In the genomic region with DNA sequence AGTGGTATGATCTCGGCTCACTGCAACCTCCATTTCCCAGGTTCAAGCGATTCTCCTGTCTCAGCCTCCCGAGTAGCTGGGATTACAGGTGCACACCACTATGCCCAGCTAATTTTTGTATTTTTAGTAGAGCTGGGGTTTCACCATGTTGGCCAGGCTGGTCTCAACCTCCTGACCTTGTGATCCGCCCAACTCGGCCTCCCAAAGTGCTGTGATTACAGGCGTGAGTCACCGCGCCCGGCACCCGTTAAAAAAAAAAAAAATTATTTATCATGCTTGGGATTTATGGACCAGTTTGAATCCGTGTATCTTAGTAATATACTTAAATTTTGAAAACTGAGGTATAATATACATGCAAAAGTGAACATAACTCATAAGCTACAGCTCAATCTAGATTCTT, we compare ENCODE assay signal across 7 cellular contexts. TPM values are rescaled to one million over a fixed set of nuclear protein-coding genes. Genes with fewer than 3 reads are reported as not detected.
DNase-seq lines count a peak whose midpoint lies in the region; ATAC-seq and TF ChIP-seq lines count a peak whose summit lies in the region.
"Not testable (repeated sequence)": the region's sequence is repeated elsewhere in the genome, so short reads cannot be mapped to it uniquely, and the experiment has no call there.

No MANE protein-coding gene starts in this region.

- H3K9me3 Mint-ChIP-seq in GM23338, HFFc6: not testable (repeated sequence)

- not testable (repeated sequence) for H3K9ac ChIP-seq in BLaER1

- H3K4me3 ChIP-seq in BLaER1; GM23338; fibroblast of villous mesenchyme (ENCODE audit: low read depth, low read length); osteoblast (ENCODE audit: insufficient read depth, low read length): not testable (repeated sequence)

- not testable (repeated sequence) for DNase-seq in GM23338 (ENCODE audit: low spot score); HFFc6
- DNase-seq in amniotic epithelial cell (ENCODE audit: low read depth) (peak; percentile 56), fibroblast of villous mesenchyme (ENCODE audit: low read depth) (peak; percentile 14), osteoblast (ENCODE audit: insufficient read length, low spot score, missing footprints) (peak; percentile 47)

- H3K27me3 Mint-ChIP-seq in GM23338 (ENCODE audit: insufficient read depth, low read depth, poor library complexity); HFFc6 (ENCODE audit: insufficient read depth): not testable (repeated sequence)

- H3K4me1 ChIP-seq in BLaER1 (peaks cover 61% of the 10 kb centered on the region), osteoblast (ENCODE audit: insufficient read depth, low read length) (peaks cover 23% of the 10 kb centered on the region)
- H3K4me1 ChIP-seq in GM23338 (ENCODE audit: insufficient read depth): not testable (repeated sequence)

- peaks cover 100% of the 10 kb centered on the region for H4K20me1 ChIP-seq in BLaER1
- peaks cover 27% of the 10 kb centered on the region for H4K20me1 ChIP-seq in GM23338 (replicated peaks; ENCODE audit: insufficient read depth)
- peaks cover 19% of the 10 kb centered on the region for H4K20me1 ChIP-seq in osteoblast (ENCODE audit: insufficient read depth, low read length)

- H3K27ac ChIP-seq in BLaER1; osteoblast (ENCODE audit: low read depth, low read length): not testable (repeated sequence)
- H3K27ac ChIP-seq in GM23338 (ENCODE audit: low read depth) (0 out of 2 replicates have a peak overlapping the region, but pooled peaks have one; percentile 1), VCaP (peak overlapping the region; percentile 30; the same call in 1 of the 2 replicates)

- TF ChIP-seq CTCF in GM23338 (conservative IDR thresholded peaks at IDR 0.05; ENCODE audit: low read depth in 2 of 2); HFFc6 (IDR thresholded peaks at IDR 0.05); VCaP (conservative IDR thresholded peaks at IDR 0.05); fibroblast of villous mesenchyme (IDR thresholded peaks at IDR 0.05; ENCODE audit: insufficient read depth, low read depth, low read length); osteoblast (IDR thresholded peaks at IDR 0.05; ENCODE audit: extremely low read depth, low read depth, low read length): not testable (repeated sequence)

- not testable (repeated sequence) for H2AFZ ChIP-seq in GM23338; osteoblast (ENCODE audit: low read length)

- not testable (repeated sequence) for H3K27ac Mint-ChIP-seq in GM23338
- H3K27ac Mint-ChIP-seq in HFFc6: 0 out of 2 replicates have a peak overlapping the region, but pooled peaks have one; percentile 6

- not testable (repeated sequence) for H3K9me2 ChIP-seq in GM23338 (ENCODE audit: insufficient read depth)

- H3K36me3 Mint-ChIP-seq in GM23338 (ENCODE audit: low read depth) (peaks cover 39% of the 10 kb centered on the region), HFFc6 (ENCODE audit: low read depth) (peaks cover 23% of the 10 kb centered on the region; the same call in 1 of the 2 replicates)

- H3F3A ChIP-seq in GM23338 (replicated peaks; ENCODE audit: low read depth): not testable (repeated sequence)

- ATAC-seq in GM23338: not testable (repeated sequence)

- H3K4me2 ChIP-seq in BLaER1: peak overlapping the region; percentile 68
- not testable (repeated sequence) for H3K4me2 ChIP-seq in GM23338; osteoblast (ENCODE audit: insufficient read depth, low read length)

- H3K9me3 ChIP-seq in BLaER1; osteoblast (ENCODE audit: low read depth, low read length): not testable (repeated sequence)

- H3K4me3 Mint-ChIP-seq in GM23338, HFFc6: not testable (repeated sequence)

- not testable (repeated sequence) for H3K27me3 ChIP-seq in BLaER1; GM23338 (ENCODE audit: insufficient read depth); osteoblast (ENCODE audit: insufficient read depth, low read length)

- H3K79me2 ChIP-seq in GM23338 (replicated peaks; ENCODE audit: insufficient read depth) (peaks cover 25% of the 10 kb centered on the region), osteoblast (ENCODE audit: insufficient read depth, low read length) (peaks cover 98% of the 10 kb centered on the region)

- H3K36me3 ChIP-seq in BLaER1 (peaks cover 88% of the 10 kb centered on the region), osteoblast (ENCODE audit: insufficient read depth, low read length) (peaks cover 24% of the 10 kb centered on the region)
- H3K36me3 ChIP-seq in GM23338 (ENCODE audit: insufficient read depth): not testable (repeated sequence)

- not testable (repeated sequence) for H3K4me1 Mint-ChIP-seq in GM23338
- peaks cover 41% of the 10 kb centered on the region for H3K4me1 Mint-ChIP-seq in HFFc6 (ENCODE audit: low read depth)

RNA-seq across cellular contexts. Expression of gene NSD2, which starts 38.5 kb away (rescaled TPM):
- 69.6 and 84.4 TPM in 2 replicates for total RNA-seq in GM23338 (2014; rRNA removed; shearing (Covaris generic))
- 33.5 and 35.7 TPM in 2 replicates for polyA plus RNA-seq in GM23338 (2016; fragmentation: Nextera tagmentation; extraction: Ambion mirVana)
- total RNA-seq in HFFc6 (2021; fragmentation: NEBNext Ultra II Directional; extraction: Animal tissue kit (Norgen Biotek cat#: 25700)): 100 to 1,000 TPM in 4 of 6 experiments, 10 to 100 TPM in 2; 65.2 to 121 (median 109) TPM
- total RNA-seq in fibroblast of villous mesenchyme: 61.5 and 67.8 TPM in 2 replicates
- 53.0 and 58.6 TPM in 2 replicates for total RNA-seq in osteoblast

RNA-seq across cellular contexts. Expression of gene LETM1, which starts 53.7 kb away (rescaled TPM):
- total RNA-seq in GM23338 (2014; rRNA removed; shearing (Covaris generic)): 64.9 and 68.9 TPM in 2 replicates
- 23.3 and 24.5 TPM in 2 replicates for polyA plus RNA-seq in GM23338 (2016; fragmentation: Nextera tagmentation; extraction: Ambion mirVana)
- total RNA-seq in HFFc6 (2021; fragmentation: NEBNext Ultra II Directional; extraction: Animal tissue kit (Norgen Biotek cat#: 25700)): 10 to 100 TPM; 47.4 to 64.0 (median 53.3) TPM
- total RNA-seq in fibroblast of villous mesenchyme (80.2 and 91.5 TPM in 2 replicates), osteoblast (68.4 and 75.3 TPM in 2 replicates)
